Comparison of ENCODE assay signal across 27 cellular contexts in the genomic region with DNA sequence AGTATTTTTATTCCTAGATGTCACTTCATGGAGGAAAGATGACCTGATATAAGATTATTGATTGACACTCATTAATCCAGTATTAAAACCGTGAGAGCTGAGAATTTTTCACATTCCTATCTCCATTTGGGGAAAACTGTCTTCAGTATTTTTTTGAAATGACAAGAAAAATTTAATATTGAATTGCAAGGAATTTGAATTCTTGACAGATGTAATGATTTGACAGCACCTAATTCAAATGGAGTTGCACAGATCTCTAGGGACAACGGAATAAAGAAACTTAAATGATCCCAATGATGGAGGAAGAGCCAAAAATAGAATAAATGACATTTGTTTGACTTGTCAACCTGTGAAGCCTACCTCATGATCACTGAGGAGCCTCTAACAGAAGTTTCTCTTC.
"Had no signal": no experiment of that assay in that cellular context is flagged by ENCODE, and none has a peak within 500 bp of the region (broad histone marks: within the 10 kb centered on the region; RNA-seq: fewer than 3 reads in every experiment).

No MANE protein-coding gene starts in this region.

- ATAC-seq: stimulated activated effector memory CD8-positive, alpha-beta T cell treated with anti-CD3 and anti-CD28 coated beads, Interleukin-12 subunit alpha, Interleukin-12 subunit beta, amount 100 ng/mL, for 72 hours; stimulated activated memory B cell treated with anti-CD40 and anti-IgM and Interleukin-4, amounts not matched to agents 10 μg/mL and 1 μg/mL and 100 μg/mL, for 72 hours; stimulated activated naive B cell treated with anti-CD40 and anti-IgM and Interleukin-4, amounts not matched to agents 10 μg/mL and 1 μg/mL and 100 μg/mL, for 72 hours; stimulated activated naive CD8-positive, alpha-beta T cell treated with anti-CD3 and anti-CD28 coated beads, Interleukin-15, amount 100 ng/mL, for 72 hours; upper lobe of right lung had no signal

- H3K27me3 ChIP-seq: stomach, suprapubic skin, testis, thyroid gland, tibial artery, tibial nerve, transverse colon, upper lobe of left lung, upper lobe of right lung, uterus, vagina had no signal

- DNase-seq: stimulated activated CD4-positive, alpha-beta T cell treated with anti-CD3 and anti-CD28 coated beads, Interleukin-2, amount 100 ng/mL, for 24 hours; stimulated activated CD4-positive, alpha-beta T cell treated with anti-CD3 and anti-CD28 coated beads, Interleukin-2, amount 100 ng/mL, for 48 hours; stimulated activated CD4-positive, alpha-beta T cell treated with anti-CD3 and anti-CD28 coated beads, Interleukin-4, amount 100 ng/mL, for 1 hour; stimulated activated CD4-positive, alpha-beta T cell treated with anti-CD3 and anti-CD28 coated beads, Interleukin-4, amount 100 ng/mL, for 24 hours; stimulated activated CD4-positive, alpha-beta T cell treated with anti-CD3 and anti-CD28 coated beads, Interleukin-4, amount 100 ng/mL, for 4 hours; stimulated activated CD8-positive, alpha-beta memory T cell treated with anti-CD3 and anti-CD28 coated beads, Interleukin-4, amount 100 ng/mL, for 48 hours; stimulated activated naive B cell treated with anti-CD40 and anti-IgM and Interleukin-4, amounts not matched to agents 10 μg/mL and 1 μg/mL and 100 μg/mL, for 72 hours; stimulated activated naive CD4-positive, alpha-beta T cell; stimulated activated naive CD4-positive, alpha-beta T cell treated with Interleukin-2 at 50 U/mL for 16 hours; stimulated activated naive CD8-positive, alpha-beta T cell treated with anti-CD3 and anti-CD28 coated beads, Interleukin-15, amount 100 ng/mL, for 72 hours; stomach; substantia nigra; testis; thyroid gland; tibial artery; transverse colon; trophoblast cell; upper lobe of left lung; upper lobe of right lung; uterus had no signal

- H3K27ac ChIP-seq: stomach, suprapubic skin, testis, thoracic aorta, thyroid gland, tibial artery, tibial nerve, transverse colon, upper lobe of left lung, upper lobe of right lung, uterus, vagina had no signal

- H3K36me3 ChIP-seq: stomach, suprapubic skin, thoracic aorta, thyroid gland, tibial artery, tibial nerve, transverse colon, upper lobe of left lung, upper lobe of right lung, uterus, vagina had no signal

- H3K4me3 ChIP-seq: stomach, suprapubic skin, testis, thoracic aorta, thyroid gland, tibial artery, tibial nerve, transverse colon, upper lobe of left lung, upper lobe of right lung, uterus, vagina had no signal

- H3K9me3 ChIP-seq: stomach, suprapubic skin, testis, thoracic aorta, thyroid gland, tibial artery, tibial nerve, transverse colon, upper lobe of left lung, upper lobe of right lung, uterus, vagina had no signal

- FAIRE-seq: urothelium cell line had no signal
